In genomic region chr7:30754315-30754877, GRCh38 we compare ENCODE assay signal across 18 cellular contexts. TPM values are rescaled to one million over a fixed set of nuclear protein-coding genes. Genes with fewer than 3 reads are reported as not detected.
"Had no signal": no experiment of that assay in that cellular context is flagged by ENCODE, and none has a peak within 500 bp of the region (broad histone marks: within the 10 kb centered on the region; RNA-seq: fewer than 3 reads in every experiment).

No MANE protein-coding gene starts in this region.

- H3K27ac Mint-ChIP-seq: activated CD4-positive, alpha-beta T cell treated with anti-CD3 and anti-CD28 coated beads, Interleukin-2, amount 10 ng/mL, durations not matched to agents 24 days and 14 days; naive thymus-derived CD8-positive, alpha-beta T cell; stimulated activated naive B cell treated with anti-CD40 and anti-IgM and Interleukin-4, amounts not matched to agents 10 μg/mL and 1 μg/mL and 100 μg/mL, for 72 hours had no signal

- H3K9me3 ChIP-seq: adrenal gland, neutrophil, pancreas, spleen, vagina had no signal

- H3K4me3 Mint-ChIP-seq: activated CD4-positive, alpha-beta T cell treated with anti-CD3 and anti-CD28 coated beads, Interleukin-2, amount 10 ng/mL, durations not matched to agents 24 days and 14 days; activated T-cell treated with anti-CD3 and anti-CD28 coated beads, Interleukin-2, amount 50 U/mL, for 4 hours; naive thymus-derived CD8-positive, alpha-beta T cell; stimulated activated naive B cell treated with anti-CD40 and anti-IgM and Interleukin-4, amounts not matched to agents 10 μg/mL and 1 μg/mL and 100 μg/mL, for 72 hours had no signal

- H3K4me1 Mint-ChIP-seq: naive thymus-derived CD8-positive, alpha-beta T cell; stimulated activated naive B cell treated with anti-CD40 and anti-IgM and Interleukin-4, amounts not matched to agents 10 μg/mL and 1 μg/mL and 100 μg/mL, for 72 hours had no signal

- H3K9me3 Mint-ChIP-seq: activated CD4-positive, alpha-beta T cell treated with anti-CD3 and anti-CD28 coated beads, Interleukin-2, amount 10 ng/mL, durations not matched to agents 24 days and 14 days; activated T-cell treated with anti-CD3 and anti-CD28 coated beads, Interleukin-2, amount 50 U/mL, for 4 hours had no signal

- H3K36me3 Mint-ChIP-seq: stimulated activated naive B cell treated with anti-CD40 and anti-IgM and Interleukin-4, amounts not matched to agents 10 μg/mL and 1 μg/mL and 100 μg/mL, for 72 hours had no signal

- H3K27me3 ChIP-seq: adrenal gland, foreskin keratinocyte, pancreas, vagina had no signal

- H3K27ac ChIP-seq: epithelial cell of prostate, foreskin keratinocyte, neutrophil, pancreas had no signal

- H3K4me1 ChIP-seq: foreskin keratinocyte had no signal

- H3K4me3 ChIP-seq: dorsolateral prefrontal cortex, pancreas had no signal

- ATAC-seq: activated T-cell treated with anti-CD3 and anti-CD28 coated beads, Interleukin-2, amount 50 U/mL, for 4 hours; foreskin keratinocyte; left ventricle myocardium superior; naive thymus-derived CD8-positive, alpha-beta T cell; pancreas; stimulated activated naive B cell treated with anti-CD40 and anti-IgM and Interleukin-4, amounts not matched to agents 10 μg/mL and 1 μg/mL and 100 μg/mL, for 72 hours had no signal

- DNase-seq: activated CD4-positive, alpha-beta T cell treated with anti-CD3 and anti-CD28 coated beads, Interleukin-2, amount 10 ng/mL, durations not matched to agents 24 days and 14 days; activated CD8-positive, alpha-beta memory T cell treated with anti-CD3 and anti-CD28 coated beads, Interleukin-2, amount 50 U/mL, for 4 hours; activated naive CD4-positive, alpha-beta T cell treated with anti-CD3 and anti-CD28 coated beads, Interleukin-2, amount 50 U/mL, for 16 hours; activated T-cell treated with anti-CD3 and anti-CD28 coated beads, Interleukin-2, amount 50 U/mL, for 4 hours; adrenal gland; dorsolateral prefrontal cortex; foreskin keratinocyte; glutamatergic neuron; left ventricle myocardium superior; mesendoderm; naive thymus-derived CD8-positive, alpha-beta T cell; pancreas; spleen; stimulated activated naive B cell treated with anti-CD40 and anti-IgM and Interleukin-4, amounts not matched to agents 10 μg/mL and 1 μg/mL and 100 μg/mL, for 72 hours had no signal

- H3K36me3 ChIP-seq: adrenal gland, neutrophil, pancreas, spleen, vagina had no signal

RNA-seq across cellular contexts. Expression of gene INMT, which starts 2.5 kb away (rescaled TPM):
- total RNA-seq: activated CD4-positive, alpha-beta T cell treated with anti-CD3 and anti-CD28 coated beads, Interleukin-2, amount 10 ng/mL, durations not matched to agents 24 days and 14 days; foreskin keratinocyte had no signal
- polyA plus RNA-seq: foreskin keratinocyte; keratinocyte; naive thymus-derived CD8-positive, alpha-beta T cell had no signal
